8 cellular contexts compared by ENCODE assay signal in the genomic region with DNA sequence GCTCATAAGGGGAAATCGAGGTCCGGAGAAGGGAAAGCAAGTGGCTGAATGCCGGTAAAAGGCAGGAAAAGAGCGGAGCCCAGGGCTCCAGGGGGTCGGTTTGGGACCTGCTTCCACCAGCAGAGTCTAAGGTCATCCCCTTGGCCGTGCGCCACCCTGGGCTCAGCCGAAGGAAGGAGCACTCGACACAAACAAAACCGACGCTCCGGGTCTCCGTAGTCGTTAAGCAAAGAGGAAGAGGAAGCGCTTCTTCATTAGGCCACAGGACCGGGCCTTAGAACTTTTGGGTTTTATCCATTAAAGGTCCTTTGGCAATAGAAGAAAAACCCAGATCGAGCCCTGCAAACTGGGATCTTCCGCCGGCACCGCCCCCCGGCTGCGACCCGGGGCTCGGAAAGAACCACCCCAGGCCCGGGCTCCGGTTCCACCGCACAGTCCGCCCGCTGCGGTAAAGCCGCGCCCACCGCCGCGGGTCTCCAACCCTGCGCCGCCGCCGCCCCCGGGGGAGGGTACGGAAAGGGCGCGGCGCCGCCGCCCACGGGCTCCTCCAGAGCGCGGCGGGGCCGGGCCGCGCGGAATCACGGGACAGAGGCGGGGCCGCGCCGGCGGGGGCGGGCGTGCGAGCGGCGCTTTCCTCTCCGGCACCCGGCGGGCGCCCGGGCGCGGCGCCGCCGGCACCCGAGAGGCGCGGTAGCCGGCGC. TPM values are rescaled to one million over a fixed set of nuclear protein-coding genes. Genes with fewer than 3 reads are reported as not detected.
DNase-seq lines count a peak whose midpoint lies in the region; ATAC-seq and TF ChIP-seq lines count a peak whose summit lies in the region.

A gene (plus strand): TSS at position 629 of the 701 bp plus-strand sequence. CDS start 189 bp downstream, outside the sequence.

- no peaks in the 10 kb centered on the region for H3K9me3 Mint-ChIP-seq in activated CD8-positive, alpha-beta T cell treated with anti-CD3 and anti-CD28 coated beads for 36 hours

- peak within 1 kb of the TSS; percentile 90 for H3K4me3 Mint-ChIP-seq in activated CD8-positive, alpha-beta T cell treated with anti-CD3 and anti-CD28 coated beads for 36 hours

- H3K27ac Mint-ChIP-seq in activated CD8-positive, alpha-beta T cell treated with anti-CD3 and anti-CD28 coated beads for 36 hours: peak within 1 kb of the TSS; percentile 87

- TF ChIP-seq CTCF in activated CD8-positive, alpha-beta T cell treated with anti-CD3 and anti-CD28 coated beads for 36 hours (IDR thresholded peaks at IDR 0.05): no peak

- H3K36me3 Mint-ChIP-seq in activated CD8-positive, alpha-beta T cell treated with anti-CD3 and anti-CD28 coated beads for 36 hours (ENCODE audit: low read depth): peaks cover 14% of the 10 kb centered on the region

- peak; percentile 93 for DNase-seq in AG20443 (ENCODE audit: low spot score)
- DNase-seq in NCI-H748 (lab: John Stamatoyannopoulos, UW; ENCODE audit: unreplicated experiment): peak; percentile 79
- DNase-seq in activated CD8-positive, alpha-beta T cell treated with anti-CD3 and anti-CD28 coated beads for 36 hours: peak; percentile 80
- DNase-seq in effector CD4-positive, alpha-beta T cell: peak; percentile 70
- peak; percentile 63 to 74 for DNase-seq in lung microvascular endothelial cell (ENCODE audit: low read depth in 2 of 2)
- DNase-seq in stimulated activated CD4-positive, alpha-beta T cell treated with anti-CD3 and anti-CD28 coated beads, TNF-alpha, amount 100 ng/mL, for 4 hours (ENCODE audit: low read depth in 3 of 3): peak; percentile 62 to 76 (median 64)

- ATAC-seq in GM18909 (IDR thresholded peaks at IDR 0.05; ENCODE audit: poor library complexity, unreplicated experiment) (peak; percentile 74), HG03159 (IDR thresholded peaks at IDR 0.05; ENCODE audit: unreplicated experiment) (peak; percentile 74)
- ATAC-seq in activated CD8-positive, alpha-beta T cell treated with anti-CD3 and anti-CD28 coated beads for 36 hours: peak; percentile 72

- intact Hi-C loops in activated CD8-positive, alpha-beta T cell treated with anti-CD3 and anti-CD28 coated beads for 36 hours (cut with micrococcal nuclease): loop anchor here (5.0 to 10.0 kb wide), 2 partner anchors 63 to 101 kb away; a partner anchor contains a TSS

- CTCF ChIA-PET in activated CD8-positive, alpha-beta T cell treated with anti-CD3 and anti-CD28 coated beads for 36 hours (lab: Charles Lee): interaction anchor here (0.8 to 2.3 kb wide), 15 partner anchors 9 to 245 kb away, joined by 3 to 15 read pairs (median 5); a partner anchor contains a TSS

- peaks cover 33% of the 10 kb centered on the region for H3K4me1 Mint-ChIP-seq in activated CD8-positive, alpha-beta T cell treated with anti-CD3 and anti-CD28 coated beads for 36 hours (ENCODE audit: low read depth)

- no peaks in the 10 kb centered on the region for H3K27me3 Mint-ChIP-seq in activated CD8-positive, alpha-beta T cell treated with anti-CD3 and anti-CD28 coated beads for 36 hours

- POLR2A ChIA-PET in activated CD8-positive, alpha-beta T cell treated with anti-CD3 and anti-CD28 coated beads for 36 hours (lab: Charles Lee): interaction anchor here (0.5 to 1.3 kb wide), 5 partner anchors 14 to 227 kb away, joined by 3 to 5 read pairs (median 3); a partner anchor contains a TSS

RNA-seq across cellular contexts. Expression of the gene that starts here (rescaled TPM):
- total RNA-seq in activated CD8-positive, alpha-beta T cell treated with anti-CD3 and anti-CD28 coated beads for 36 hours: 10 to 100 TPM; 29.2 to 29.6 TPM
- 5.8 and 9.2 TPM in 2 replicates for total RNA-seq in lung microvascular endothelial cell

Comparison
In these comparisons a context has a peak if more than half of its experiments do, and no peak if none do; other contexts are left out.
1. Peak in every context shown above with its lines: DNase-seq and ATAC-seq.